ENCODE assay signal across 8 cellular contexts in the genomic region with DNA sequence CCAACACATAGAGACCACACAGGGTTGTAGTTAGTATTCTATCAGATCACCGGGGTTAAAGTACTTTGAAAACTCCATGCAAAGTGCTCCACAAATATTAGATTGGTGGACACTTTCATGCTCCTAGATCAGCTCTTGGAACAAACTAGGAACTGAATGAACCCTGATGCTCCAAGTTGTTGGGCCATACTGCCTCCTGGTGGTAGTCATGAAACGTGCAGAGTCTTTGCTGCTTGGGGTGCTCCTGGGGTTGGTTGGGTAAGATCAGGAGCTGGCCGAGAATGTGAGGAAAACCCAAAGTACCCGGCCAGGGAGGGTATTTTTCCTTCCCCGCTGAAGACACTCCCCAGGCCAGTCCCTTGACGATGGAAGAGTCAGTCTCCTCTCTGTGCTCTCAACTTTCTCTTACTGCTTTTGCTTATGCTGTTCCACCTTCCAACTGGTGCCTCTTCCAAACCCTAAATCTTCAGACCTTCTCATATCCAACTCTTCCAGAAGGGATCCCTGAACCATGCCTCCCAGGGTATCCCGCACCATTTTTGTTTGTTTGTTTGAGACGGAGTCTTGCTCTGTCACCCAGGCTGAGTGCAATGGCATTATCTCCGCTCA. TPM values are rescaled to one million over a fixed set of nuclear protein-coding genes. Genes with fewer than 3 reads are reported as not detected.
A peak's percentile ranks its signal among the peaks of the same experiment; 100 is the strongest.
DNase-seq lines count a peak whose midpoint lies in the region; ATAC-seq and TF ChIP-seq lines count a peak whose summit lies in the region.

No MANE protein-coding gene starts in this region.

- intact Hi-C loops in stomach (cut with DNase I; ENCODE audit: low total_unique reads): loop anchor here (2.0 to 5.0 kb wide), 2 partner anchors 172 to 328 kb away; no protein-coding TSS in a partner anchor

- TF ChIP-seq CTCF in HFFc6 (IDR thresholded peaks at IDR 0.05) (peak; percentile 96), Peyer's patch (IDR thresholded peaks at IDR 0.05) (peak; percentile 64 to 93 (median 86)), neural cell (IDR thresholded peaks at IDR 0.05; ENCODE audit: poor library complexity, severe bottlenecking) (peak; percentile 70), stomach (IDR thresholded peaks at IDR 0.05) (peak in 5 of 7 experiments; percentile 77 to 89 (median 87))

- peak; percentile 76 to 77 for ATAC-seq in activated T-cell treated with anti-CD3 and anti-CD28 coated beads, Interleukin-2, amount 50 U/mL, for 4 hours
- no peak for ATAC-seq in GM19351 (IDR thresholded peaks at IDR 0.05; ENCODE audit: unreplicated experiment)

- H3K27ac Mint-ChIP-seq in HFFc6: no peak overlapping the region

- TF ChIP-seq RAD21 in neural cell (conservative IDR thresholded peaks at IDR 0.05): peak; percentile 76

- no peaks in the 10 kb centered on the region for H4K20me1 ChIP-seq in neural cell (ENCODE audit: insufficient read depth)

- no peaks in the 10 kb centered on the region for H3K27me3 ChIP-seq in Peyer's patch
- H3K27me3 ChIP-seq in neural cell (ENCODE audit: insufficient read depth, low read depth, low read length): no peaks in the 10 kb centered on the region
- H3K27me3 ChIP-seq in stomach: no peaks in the 10 kb centered on the region

- H3K9me2 ChIP-seq in neural cell (ENCODE audit: insufficient read depth, low read length): no peaks in the 10 kb centered on the region

- H3K36me3 ChIP-seq in Peyer's patch (no peaks in the 10 kb centered on the region), neural cell (ENCODE audit: insufficient read depth, low read length) (no peaks in the 10 kb centered on the region), stomach (no peaks in the 10 kb centered on the region)

- peaks cover 29% of the 10 kb centered on the region for H3K4me1 Mint-ChIP-seq in HFFc6 (ENCODE audit: low read depth)
- peaks cover 11% of the 10 kb centered on the region for H3K4me1 Mint-ChIP-seq in activated T-cell treated with anti-CD3 and anti-CD28 coated beads, Interleukin-2, amount 50 U/mL, for 4 hours (ENCODE audit: low read depth)

- TF ChIP-seq POLR2A in Peyer's patch (IDR thresholded peaks at IDR 0.05) (no peak), stomach (IDR thresholded peaks at IDR 0.05) (no peak)

- no peak overlapping the region for H3K4me3 Mint-ChIP-seq in HFFc6
- no peak overlapping the region for H3K4me3 Mint-ChIP-seq in activated T-cell treated with anti-CD3 and anti-CD28 coated beads, Interleukin-2, amount 50 U/mL, for 4 hours

- H3K27ac ChIP-seq in Peyer's patch (no peak overlapping the region), neural cell (ENCODE audit: low read length) (no peak overlapping the region), stomach (no peak overlapping the region)

- H2AFZ ChIP-seq in neural cell (ENCODE audit: low read depth, low read length): no peak overlapping the region

- WGBS in stomach, 5 donors: 29 to 32% (median 30%) methylated on average over 9 of the region's 9 CpGs

- no peaks in the 10 kb centered on the region for H3K36me3 Mint-ChIP-seq in HFFc6 (ENCODE audit: low read depth)
- no peaks in the 10 kb centered on the region for H3K36me3 Mint-ChIP-seq in activated T-cell treated with anti-CD3 and anti-CD28 coated beads, Interleukin-2, amount 50 U/mL, for 4 hours (ENCODE audit: insufficient read depth)

- no peaks in the 10 kb centered on the region for H3F3A ChIP-seq in neural cell (ENCODE audit: insufficient read depth, low read length, poor library complexity, severe bottlenecking)

- H3K4me2 ChIP-seq in neural cell (ENCODE audit: low read length): no peak overlapping the region

- H3K9me3 ChIP-seq in Peyer's patch: no peaks in the 10 kb centered on the region
- no peaks in the 10 kb centered on the region for H3K9me3 ChIP-seq in neural cell (ENCODE audit: low read length)
- no peaks in the 10 kb centered on the region for H3K9me3 ChIP-seq in stomach

- TF ChIP-seq EP300 in neural cell (conservative IDR thresholded peaks at IDR 0.05; ENCODE audit: poor library complexity, severe bottlenecking) (no peak), stomach (IDR thresholded peaks at IDR 0.05) (no peak)

- H3K4me3 ChIP-seq in Peyer's patch: no peak overlapping the region
- no peak overlapping the region for H3K4me3 ChIP-seq in neural cell (ENCODE audit: low read length)
- H3K4me3 ChIP-seq in stomach: no peak overlapping the region

- H3K4me1 ChIP-seq in Peyer's patch (peaks cover 0 to 15% (median 0%) of the 10 kb centered on the region in 4 donors), stomach (peaks cover 17 to 36% (median 28%) of the 10 kb centered on the region in 4 donors)

- peaks cover 9% of the 10 kb centered on the region for H3K27me3 Mint-ChIP-seq in HFFc6 (ENCODE audit: insufficient read depth)
- H3K27me3 Mint-ChIP-seq in activated T-cell treated with anti-CD3 and anti-CD28 coated beads, Interleukin-2, amount 50 U/mL, for 4 hours (ENCODE audit: low read depth): peaks cover 7% of the 10 kb centered on the region

- H3K79me2 ChIP-seq in neural cell (replicated peaks; ENCODE audit: insufficient read depth, low read length): no peaks in the 10 kb centered on the region

- H3K9ac ChIP-seq in neural cell (ENCODE audit: low read length): no peak overlapping the region

- DNase-seq in COLO668 (lab: John Stamatoyannopoulos, UW; ENCODE audit: unreplicated experiment): peak; percentile 37
- peak; percentile 70 for DNase-seq in HFFc6
- peak; percentile 60 to 89 (median 67) for DNase-seq in Peyer's patch
- peak; percentile 53 for DNase-seq in activated T-cell treated with anti-CD3 and anti-CD28 coated beads, Interleukin-2, amount 50 U/mL, for 4 hours
- peak; percentile 91 for DNase-seq in fibroblast of peridontal ligament (ENCODE audit: extremely low read depth)
- DNase-seq in stomach: peak; percentile 81

- H3K9me3 Mint-ChIP-seq in HFFc6: no peaks in the 10 kb centered on the region
- H3K9me3 Mint-ChIP-seq in activated T-cell treated with anti-CD3 and anti-CD28 coated beads, Interleukin-2, amount 50 U/mL, for 4 hours: no peaks in the 10 kb centered on the region

TF ChIP-seq in neural cell, 6 proteins besides CTCF, POLR2A, EP300 and RAD21:
- no peak for TF ChIP-seq EZH2 (IDR thresholded peaks at IDR 0.05; ENCODE audit: borderline replicate concordance, insufficient read depth, low read length, poor library complexity, severe bottlenecking)
- peak; percentile 76 for TF ChIP-seq SMC3 (conservative IDR thresholded peaks at IDR 0.05; ENCODE audit: poor library complexity)

RNA-seq across cellular contexts. Expression of a gene that starts 0.9 kb away (rescaled TPM):
- under 1 TPM in 1 of 6 experiments, not detected in 5; 0.14 TPM for total RNA-seq in HFFc6 (2021; fragmentation: NEBNext Ultra II Directional; extraction: Animal tissue kit (Norgen Biotek cat#: 25700))
- total RNA-seq in Peyer's patch (under 1 TPM in 2 of 4 donors, not detected in 2; 0.40 to 0.88 TPM), stomach (not detected)
- under 1 TPM in 1 of 3 donors, not detected in 2; 0.18 TPM for total RNA-seq in activated T-cell treated with anti-CD3 and anti-CD28 coated beads, Interleukin-2, amount 50 U/mL, for 4 hours
- polyA plus RNA-seq in neural cell (not detected in 2 replicates), stomach (not detected)
- polyA minus RNA-seq in neural cell: not detected in 2 replicates

RNA-seq across cellular contexts. Expression of a gene that starts 32.2 kb away (rescaled TPM):
- 1 to 10 TPM in 2 of 6 experiments, under 1 TPM in 3, not detected in 1; 0.06 to 1.3 (median 0.10) TPM for total RNA-seq in HFFc6 (2021; fragmentation: NEBNext Ultra II Directional; extraction: Animal tissue kit (Norgen Biotek cat#: 25700))
- total RNA-seq in Peyer's patch (1 to 10 TPM in 1 of 4 donors, under 1 TPM in 1, not detected in 2; 0.35 to 1.1 TPM), stomach (1 to 10 TPM in 1 of 5 donors, under 1 TPM in 2, not detected in 2; 0.29 to 1.8 (median 0.72) TPM)
- total RNA-seq in activated T-cell treated with anti-CD3 and anti-CD28 coated beads, Interleukin-2, amount 50 U/mL, for 4 hours: under 1 TPM; 0.27 to 0.38 (median 0.32) TPM
- polyA plus RNA-seq in neural cell (349 and 379 TPM in 2 replicates), stomach (1 to 10 TPM in 2 of 3 donors, under 1 TPM in 1; 0.92 to 1.4 (median 1.2) TPM)
- polyA minus RNA-seq in neural cell: 425 and 498 TPM in 2 replicates

RNA-seq across cellular contexts. Expression of a gene that starts 51.7 kb away (rescaled TPM):
- 10 to 100 TPM; 78.5 to 97.4 (median 81.1) TPM for total RNA-seq in HFFc6 (2021; fragmentation: NEBNext Ultra II Directional; extraction: Animal tissue kit (Norgen Biotek cat#: 25700))
- total RNA-seq in Peyer's patch (10 to 100 TPM; 39.6 to 86.5 (median 50.7) TPM), stomach (100 to 1,000 TPM in 1 of 5 donors, 10 to 100 TPM in 4; 20.0 to 176 (median 87.5) TPM)
- 10 to 100 TPM; 34.7 to 45.9 (median 41.3) TPM for total RNA-seq in activated T-cell treated with anti-CD3 and anti-CD28 coated beads, Interleukin-2, amount 50 U/mL, for 4 hours
- polyA plus RNA-seq in neural cell (187 and 190 TPM in 2 replicates), stomach (10 to 100 TPM; 21.8 to 37.9 (median 33.3) TPM)
- 192 and 204 TPM in 2 replicates for polyA minus RNA-seq in neural cell

Comparison
In these comparisons a context has a peak if more than half of its experiments do, and no peak if none do; other contexts are left out.
1. DNase-seq: peak in every context shown above with its lines; median percentile 91 in fibroblast of peridontal ligament; 81 in stomach; 70 in HFFc6; 67 in Peyer's patch; 53 in activated T-cell treated with anti-CD3 and anti-CD28 coated beads, Interleukin-2, amount 50 U/mL, for 4 hours; 37 in COLO668.